In the genomic region with DNA sequence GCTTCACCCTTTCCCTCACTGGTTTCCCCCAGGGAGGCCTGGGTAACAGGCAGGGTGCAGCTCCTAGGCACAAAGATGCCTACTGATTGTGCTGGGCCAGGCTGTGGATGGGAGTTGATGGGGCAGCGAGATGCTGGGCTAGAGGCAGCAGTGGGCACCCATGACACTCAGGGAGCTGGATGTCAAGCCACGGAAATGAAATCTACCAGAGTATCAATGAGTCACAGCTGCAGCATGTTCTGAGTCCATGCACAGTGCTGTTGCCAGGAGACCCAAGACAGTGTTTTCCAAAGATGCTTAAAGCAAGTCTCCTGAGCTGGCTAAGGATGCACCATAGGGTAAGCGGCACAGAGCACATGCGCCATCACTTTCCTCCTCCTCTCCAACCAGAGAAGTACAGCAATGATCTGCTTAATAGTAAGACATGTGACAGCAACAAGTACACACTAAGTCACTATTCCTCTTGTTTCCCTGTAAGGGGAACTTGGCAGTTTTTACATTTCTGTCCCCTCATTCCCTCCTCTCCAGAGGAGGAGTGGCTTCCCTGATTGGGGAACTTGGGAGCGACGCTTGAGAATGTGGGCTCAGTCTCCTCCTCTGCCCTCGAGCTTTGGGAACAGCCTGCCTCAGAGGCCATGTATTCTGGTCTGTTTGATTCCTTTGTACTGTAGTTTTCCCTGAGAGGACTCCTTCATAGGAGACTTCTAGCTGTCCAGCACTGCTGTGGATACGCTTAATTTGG, we compare ENCODE assay signal across 13 cellular contexts. TPM values are rescaled to one million over a fixed set of nuclear protein-coding genes. Genes with fewer than 3 reads are reported as not detected.
DNase-seq lines count a peak whose midpoint lies in the region; ATAC-seq, FAIRE-seq and TF ChIP-seq lines count a peak whose summit lies in the region.
"Had no signal": no experiment of that assay in that cellular context is flagged by ENCODE, and none has a peak within 500 bp of the region (broad histone marks: within the 10 kb centered on the region; RNA-seq: fewer than 3 reads in every experiment).

No MANE protein-coding gene starts in this region.

- intact Hi-C loops in K562 (cut with micrococcal nuclease), result no loop called here

- H3K4me1 ChIP-seq in K562 (replicated peaks in 1 of 2; ENCODE audit: control insufficient read depth in 2 of 2, insufficient read depth in 2 of 2, low read length in 2 of 2), result peaks cover 0 to 7% of the 10 kb centered on the region in 2 experiments; a peak in 2 of 5 replicates

- no peaks in the 10 kb centered on the region for H3K79me2 ChIP-seq in K562 (ENCODE audit: control insufficient read depth, insufficient read depth, low read length)

- H3K4me2 ChIP-seq in K562 (ENCODE audit: insufficient read depth, low read length), result no peak overlapping the region

- H3K27ac Mint-ChIP-seq in activated naive CD4-positive, alpha-beta T cell treated with anti-CD3 and anti-CD28 coated beads, Interleukin-2, amount 50 U/mL, for 72 hours, result no peak overlapping the region

- no TSS peak for BruUV-seq in K562 (replicated peaks; lab: Mats Ljungman, UMichigan)

- WGBS in K562 (ENCODE audit: insufficient coverage, low coverage, missing lambda C conversion rate), result 46% methylated on average over 6 of the region's 8 CpGs

- CTCF ChIA-PET in K562 (lab: Yijun Ruan, JAX; ENCODE audit: low intra/inter-chr PET ratio), result no interaction called here

- no peaks in the 10 kb centered on the region for H3K36me3 ChIP-seq in K562 (ENCODE audit: control insufficient read depth, insufficient read depth, low read length)
- H3K36me3 ChIP-seq: pancreas had no signal

- H3K27me3 ChIP-seq in K562 (ENCODE audit: control insufficient read depth in 2 of 2, insufficient read depth in 2 of 2, low read length in 2 of 2), result no peaks in the 10 kb centered on the region
- H3K27me3 ChIP-seq: pancreas had no signal

- DNase-seq in activated naive CD4-positive, alpha-beta T cell treated with anti-CD3 and anti-CD28 coated beads, Interleukin-2, amount 50 U/mL, for 72 hours (ENCODE audit: low spot score in 2 of 2), result no peak
- DNase-seq in activated naive CD4-positive, alpha-beta T cell (lab: John Stamatoyannopoulos, UW), result no peak
- DNase-seq in K562 (ENCODE audit: extremely low read depth in 1 of 4, low spot score in 3 of 4) (no peak), left kidney (ENCODE audit: low read depth, low spot score) (peak; percentile 25), NCI-H2081 treated with DMSO at 0.1 percent for 48 hours (lab: John Stamatoyannopoulos, UW) (no peak), cerebellum (ENCODE audit: low spot score) (no peak), NCI-H2107 treated with DMSO at 0.1 percent for 48 hours (lab: John Stamatoyannopoulos, UW; ENCODE audit: unreplicated experiment) (no peak)
- DNase-seq in stimulated activated CD4-positive, alpha-beta T cell treated with anti-CD3 and anti-CD28 coated beads, Interleukin-15, amount 100 ng/mL, for 24 hours, result no peak
- DNase-seq: activated effector memory CD4-positive, alpha-beta T cell treated with Interleukin-2 at 50 U/mL for 16 hours; glutamatergic neuron; NCI-H1092 treated with DMSO at 0.1 percent for 48 hours; pancreas had no signal

- no peak overlapping the region for H2AFZ ChIP-seq in K562 (ENCODE audit: low read depth, low read length)

- peaks cover 0 to 7% of the 10 kb centered on the region in 2 donors for H3K36me3 Mint-ChIP-seq in activated naive CD4-positive, alpha-beta T cell treated with anti-CD3 and anti-CD28 coated beads, Interleukin-2, amount 50 U/mL, for 72 hours

- TF ChIP-seq CTCF in K562 (IDR thresholded peaks at IDR 0.05 in 2 of 3, conservative IDR thresholded peaks at IDR 0.05 in 1 of 3; ENCODE audit: insufficient read depth in 2 of 3, low read depth in 1 of 3, low read length in 3 of 3), result no peak

- no peaks in the 10 kb centered on the region for H4K20me1 ChIP-seq in K562 (replicated peaks; ENCODE audit: control insufficient read depth, insufficient read depth, low read length)

- no peak for TF ChIP-seq EP300 in K562 (IDR thresholded peaks at IDR 0.05; ENCODE audit: low read length)

- in situ Hi-C loops in K562 (cut with MboI), result no loop called here

- no peak overlapping the region for H3K9ac ChIP-seq in K562 (ENCODE audit: insufficient read depth in 1 of 2, low read depth in 2 of 2, low read length in 2 of 2)

- POLR2A ChIA-PET in K562 (lab: Yijun Ruan, JAX), result no interaction called here

- no peaks in the 10 kb centered on the region for H3K9me1 ChIP-seq in K562 (ENCODE audit: control insufficient read depth, insufficient read depth, low read length)

- ATAC-seq in activated naive CD4-positive, alpha-beta T cell treated with anti-CD3 and anti-CD28 coated beads, Interleukin-2, amount 50 U/mL, for 72 hours, result peak; percentile 58 to 64
- ATAC-seq in K562, result no peak

- no peak for TF ChIP-seq POLR2A in K562 (conservative IDR thresholded peaks at IDR 0.05)

- TF ChIP-seq RAD21 in K562 (CRISPR knock-in tag; conservative IDR thresholded peaks at IDR 0.05 in 1 of 2, IDR thresholded peaks at IDR 0.05 in 1 of 2), result no peak

- H3K9me3 Mint-ChIP-seq in activated naive CD4-positive, alpha-beta T cell treated with anti-CD3 and anti-CD28 coated beads, Interleukin-2, amount 50 U/mL, for 72 hours, result peaks cover 0 to 7% of the 10 kb centered on the region in 2 donors

- no peak overlapping the region for H3K4me3 ChIP-seq in K562
- H3K4me3 ChIP-seq: pancreas had no signal

- no peaks in the 10 kb centered on the region for H3K9me3 ChIP-seq in K562 (replicated peaks; ENCODE audit: control insufficient read depth, insufficient read depth, low read depth, low read length)
- H3K9me3 ChIP-seq: pancreas had no signal

- FAIRE-seq in K562 (lab: Jason Lieb, UNC), result no peak
- FAIRE-seq: pancreas had no signal

- no peak overlapping the region for H3K27ac ChIP-seq in K562 (ENCODE audit: extremely low read depth, low read depth, low read length)
- H3K27ac ChIP-seq: C4-2B, pancreas had no signal

TF ChIP-seq in K562, 482 proteins besides CTCF, POLR2A, EP300 and RAD21:
- TF ChIP-seq NUFIP1 (IDR thresholded peaks at IDR 0.05; ENCODE audit: partially characterized antibody) (no peak), SMAD1 (IDR thresholded peaks at IDR 0.05; ENCODE audit: low read depth, low read length, partially characterized antibody) (no peak), ZNF143 (CRISPR knock-in tag; IDR thresholded peaks at IDR 0.05) (no peak), FOXK2 (conservative IDR thresholded peaks at IDR 0.05 in 1 of 2, IDR thresholded peaks at IDR 0.05 in 1 of 2; ENCODE audit: low read depth in 2 of 2) (no peak), RFX1 (IDR thresholded peaks at IDR 0.05) (peak; percentile 32; the same call in 1 of the 2 replicates)

RNA-seq across cellular contexts. Expression of a gene that starts 57.2 kb away (rescaled TPM):
- total RNA-seq in activated naive CD4-positive, alpha-beta T cell treated with anti-CD3 and anti-CD28 coated beads, Interleukin-2, amount 50 U/mL, for 72 hours, result 10 to 100 TPM; 11.1 to 12.5 TPM
- 0.40 and 0.49 TPM in 2 replicates for total RNA-seq in K562 (2011; cell fraction: chromatin; rRNA removed; ENCODE audit: low replicate concordance)
- 0.50 and 0.53 TPM in 2 replicates for total RNA-seq in K562 (2011; cell fraction: nucleolus; rRNA removed)
- total RNA-seq in K562 (2011; cell fraction: nucleoplasm; rRNA removed), result 0.59 and 1.1 TPM in 2 replicates
- total RNA-seq in K562 (2014; rRNA removed) (1.8 and 3.6 TPM in 2 replicates), K562 (2014; rRNA removed; fragmentation: Illumina TruSeq; extraction: Trizol) (3.4 and 3.8 TPM in 2 replicates), K562 (2015; rRNA removed; fragmentation: Illumina TruSeq; extraction: Trizol) (1.9 and 2.0 TPM in 2 replicates), K562 (2021) (2.5 and 4.2 TPM in 2 replicates), cerebellum (14.7 TPM)
- polyA plus RNA-seq in K562 (2011; rRNA removed) (0.72 and 2.0 TPM in 2 replicates), K562 (2014; fragmentation: Illumina TruSeq; extraction: Trizol) (4.1 and 6.4 TPM in 2 replicates), K562 (2014; fragmentation: Nextera tagmentation; extraction: Ambion mirVana) (under 1 TPM; 0.74 to 0.77 TPM), K562 (2014; rRNA removed) (3.1 and 3.4 TPM in 2 replicates)
- 0.69 and 1.8 TPM in 2 replicates for polyA plus RNA-seq in K562 (2011; cell fraction: cytosol; rRNA removed)
- 0.78 and 1.8 TPM in 2 replicates for polyA plus RNA-seq in K562 (2011; cell fraction: nucleus; rRNA removed)
- 1.9 and 3.4 TPM in 2 replicates for polyA plus RNA-seq in K562 (2012)
- 0.35 and 2.1 TPM in 2 replicates for polyA minus RNA-seq in K562 (2011; rRNA and poly(A)+ RNA removed)
- polyA minus RNA-seq in K562 (2011; cell fraction: cytosol; rRNA and poly(A)+ RNA removed), result 0.57 and 0.64 TPM in 2 replicates
- 0.27 and 1.2 TPM in 2 replicates for polyA minus RNA-seq in K562 (2011; cell fraction: nucleus; rRNA and poly(A)+ RNA removed)
